Comparison of ENCODE assay signal across 1 cellular context in genomic region chr14:99566390-99567354, GRCh38.
TF ChIP-seq lines count a peak whose summit lies in the region.

No MANE protein-coding gene starts in this region.

TF ChIP-seq in HepG2, 621 proteins besides CTCF, POLR2A, EP300 and RAD21 (continued from another document and continues in another):
- TF ChIP-seq ZFX (CRISPR knock-in tag; IDR thresholded peaks at IDR 0.05; ENCODE audit: low read depth) (peak; percentile 89), ZKSCAN5 (CRISPR knock-in tag; IDR thresholded peaks at IDR 0.05) (no peak), CC2D1A (CRISPR knock-in tag; IDR thresholded peaks at IDR 0.05) (no peak), THYN1 (CRISPR knock-in tag; IDR thresholded peaks at IDR 0.05; ENCODE audit: borderline replicate concordance, low read depth) (no peak), ZNF441 (CRISPR knock-in tag; IDR thresholded peaks at IDR 0.05; ENCODE audit: borderline replicate concordance) (no peak), BCLAF1 (IDR thresholded peaks at IDR 0.05) (no peak), SOX6 (IDR thresholded peaks at IDR 0.05) (no peak), SOX6 (CRISPR knock-in tag; IDR thresholded peaks at IDR 0.05) (peak; percentile 89), ZNF30 (CRISPR knock-in tag; IDR thresholded peaks at IDR 0.05) (no peak), ZNF567 (CRISPR knock-in tag; IDR thresholded peaks at IDR 0.05; ENCODE audit: borderline replicate concordance) (0 out of 2 replicates have a peak, but pooled peaks have one; percentile 58), ZNF24 (IDR thresholded peaks at IDR 0.05) (no peak), DPF2 (CRISPR knock-in tag; IDR thresholded peaks at IDR 0.05; ENCODE audit: borderline replicate concordance, low read depth) (peak; percentile 86), KAT8 (CRISPR knock-in tag; IDR thresholded peaks at IDR 0.05) (peak; percentile 27; the same call in 1 of the 2 replicates), DNMT1 (CRISPR knock-in tag; IDR thresholded peaks at IDR 0.05) (no peak), ZSCAN25 (CRISPR knock-in tag; IDR thresholded peaks at IDR 0.05) (peak; percentile 94), KAT2B (IDR thresholded peaks at IDR 0.05; ENCODE audit: borderline replicate concordance, low read depth, low read length) (no peak), CEBPG (CRISPR knock-in tag; IDR thresholded peaks at IDR 0.05) (peak; percentile 52), ZNF282 (IDR thresholded peaks at IDR 0.05; ENCODE audit: partially characterized antibody) (no peak), ZBTB14 (CRISPR knock-in tag; IDR thresholded peaks at IDR 0.05) (no peak), FOSL1 (CRISPR knock-in tag; IDR thresholded peaks at IDR 0.05; ENCODE audit: borderline replicate concordance) (no peak), NFIB (CRISPR knock-in tag; IDR thresholded peaks at IDR 0.05; ENCODE audit: borderline replicate concordance) (no peak), ZNF709 (CRISPR knock-in tag; IDR thresholded peaks at IDR 0.05) (no peak), SRSF1 (optimal IDR thresholded peaks at IDR 0.05; ENCODE audit: low read depth, low read length) (no peak), AGO2 (optimal IDR thresholded peaks at IDR 0.05; ENCODE audit: low read depth, low read length) (peak; percentile 46), SMARCE1 (IDR thresholded peaks at IDR 0.05; ENCODE audit: borderline replicate concordance) (no peak), ZNF407 (CRISPR knock-in tag; IDR thresholded peaks at IDR 0.05; ENCODE audit: not compliant biosample characterization) (no peak), KLF6 (CRISPR knock-in tag; IDR thresholded peaks at IDR 0.05) (no peak), SNRNP70 (IDR thresholded peaks at IDR 0.05; ENCODE audit: low read depth, low read length) (no peak), ZNF512 (CRISPR knock-in tag; IDR thresholded peaks at IDR 0.05) (no peak), CREM (IDR thresholded peaks at IDR 0.05) (peak; percentile 68; the same call in 1 of the 2 replicates), CREM (CRISPR knock-in tag; IDR thresholded peaks at IDR 0.05) (no peak), KMT2A (CRISPR knock-in tag; IDR thresholded peaks at IDR 0.05) (peak; percentile 63), PITX1 (CRISPR knock-in tag; IDR thresholded peaks at IDR 0.05) (peak; percentile 60; the same call in 1 of the 2 replicates), CHD4 (IDR thresholded peaks at IDR 0.05; ENCODE audit: borderline replicate concordance, low read length) (no peak), ZNF652 (CRISPR knock-in tag; IDR thresholded peaks at IDR 0.05; ENCODE audit: borderline replicate concordance, low read depth) (no peak), MYC (CRISPR knock-in tag; IDR thresholded peaks at IDR 0.05; ENCODE audit: borderline replicate concordance) (peak; percentile 93), ZFP1 (CRISPR knock-in tag; IDR thresholded peaks at IDR 0.05) (no peak), HOXD1 (CRISPR knock-in tag; IDR thresholded peaks at IDR 0.05) (0 out of 2 replicates have a peak, but pooled peaks have one; percentile 67), ZNF235 (CRISPR knock-in tag; IDR thresholded peaks at IDR 0.05; ENCODE audit: borderline replicate concordance) (no peak), MAFF (IDR thresholded peaks at IDR 0.05; ENCODE audit: low read depth, low read length) (no peak), ERF (CRISPR knock-in tag; IDR thresholded peaks at IDR 0.05) (peak; percentile 65; the same call in 1 of the 2 replicates), RFX5 (IDR thresholded peaks at IDR 0.05; ENCODE audit: low read depth, low read length) (no peak), ZNF224 (CRISPR knock-in tag; IDR thresholded peaks at IDR 0.05) (no peak), ZNF337 (CRISPR knock-in tag; IDR thresholded peaks at IDR 0.05; ENCODE audit: borderline replicate concordance, low read depth) (no peak)
- TF ChIP-seq, protein P1, sequence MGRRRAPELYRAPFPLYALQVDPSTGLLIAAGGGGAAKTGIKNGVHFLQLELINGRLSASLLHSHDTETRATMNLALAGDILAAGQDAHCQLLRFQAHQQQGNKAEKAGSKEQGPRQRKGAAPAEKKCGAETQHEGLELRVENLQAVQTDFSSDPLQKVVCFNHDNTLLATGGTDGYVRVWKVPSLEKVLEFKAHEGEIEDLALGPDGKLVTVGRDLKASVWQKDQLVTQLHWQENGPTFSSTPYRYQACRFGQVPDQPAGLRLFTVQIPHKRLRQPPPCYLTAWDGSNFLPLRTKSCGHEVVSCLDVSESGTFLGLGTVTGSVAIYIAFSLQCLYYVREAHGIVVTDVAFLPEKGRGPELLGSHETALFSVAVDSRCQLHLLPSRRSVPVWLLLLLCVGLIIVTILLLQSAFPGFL (CRISPR knock-in tag; IDR thresholded peaks at IDR 0.05): no peak
- TF ChIP-seq, protein P2, sequence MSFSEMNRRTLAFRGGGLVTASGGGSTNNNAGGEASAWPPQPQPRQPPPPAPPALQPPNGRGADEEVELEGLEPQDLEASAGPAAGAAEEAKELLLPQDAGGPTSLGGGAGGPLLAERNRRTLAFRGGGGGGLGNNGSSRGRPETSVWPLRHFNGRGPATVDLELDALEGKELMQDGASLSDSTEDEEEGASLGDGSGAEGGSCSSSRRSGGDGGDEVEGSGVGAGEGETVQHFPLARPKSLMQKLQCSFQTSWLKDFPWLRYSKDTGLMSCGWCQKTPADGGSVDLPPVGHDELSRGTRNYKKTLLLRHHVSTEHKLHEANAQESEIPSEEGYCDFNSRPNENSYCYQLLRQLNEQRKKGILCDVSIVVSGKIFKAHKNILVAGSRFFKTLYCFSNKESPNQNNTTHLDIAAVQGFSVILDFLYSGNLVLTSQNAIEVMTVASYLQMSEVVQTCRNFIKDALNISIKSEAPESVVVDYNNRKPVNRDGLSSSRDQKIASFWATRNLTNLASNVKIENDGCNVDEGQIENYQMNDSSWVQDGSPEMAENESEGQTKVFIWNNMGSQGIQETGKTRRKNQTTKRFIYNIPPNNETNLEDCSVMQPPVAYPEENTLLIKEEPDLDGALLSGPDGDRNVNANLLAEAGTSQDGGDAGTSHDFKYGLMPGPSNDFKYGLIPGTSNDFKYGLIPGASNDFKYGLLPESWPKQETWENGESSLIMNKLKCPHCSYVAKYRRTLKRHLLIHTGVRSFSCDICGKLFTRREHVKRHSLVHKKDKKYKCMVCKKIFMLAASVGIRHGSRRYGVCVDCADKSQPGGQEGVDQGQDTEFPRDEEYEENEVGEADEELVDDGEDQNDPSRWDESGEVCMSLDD (CRISPR knock-in tag; IDR thresholded peaks at IDR 0.05; ENCODE audit: borderline replicate concordance): no peak
- TF ChIP-seq, protein P3, sequence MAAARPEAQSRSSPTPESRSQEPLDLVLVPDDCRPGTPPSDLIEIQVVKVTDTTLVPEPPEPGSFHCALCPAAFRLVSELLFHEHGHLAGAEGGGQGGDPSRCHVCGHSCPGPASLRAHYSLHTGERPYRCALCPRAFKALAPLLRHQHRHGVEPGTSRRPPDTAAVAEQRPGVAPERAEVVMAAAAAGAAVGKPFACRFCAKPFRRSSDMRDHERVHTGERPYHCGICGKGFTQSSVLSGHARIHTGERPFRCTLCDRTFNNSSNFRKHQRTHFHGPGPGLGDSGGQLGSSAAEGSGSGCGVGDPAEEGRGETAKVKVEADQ (CRISPR knock-in tag; IDR thresholded peaks at IDR 0.05; ENCODE audit: borderline replicate concordance): peak; percentile 60; the same call in 1 of the 2 replicates
- TF ChIP-seq, protein P4, sequence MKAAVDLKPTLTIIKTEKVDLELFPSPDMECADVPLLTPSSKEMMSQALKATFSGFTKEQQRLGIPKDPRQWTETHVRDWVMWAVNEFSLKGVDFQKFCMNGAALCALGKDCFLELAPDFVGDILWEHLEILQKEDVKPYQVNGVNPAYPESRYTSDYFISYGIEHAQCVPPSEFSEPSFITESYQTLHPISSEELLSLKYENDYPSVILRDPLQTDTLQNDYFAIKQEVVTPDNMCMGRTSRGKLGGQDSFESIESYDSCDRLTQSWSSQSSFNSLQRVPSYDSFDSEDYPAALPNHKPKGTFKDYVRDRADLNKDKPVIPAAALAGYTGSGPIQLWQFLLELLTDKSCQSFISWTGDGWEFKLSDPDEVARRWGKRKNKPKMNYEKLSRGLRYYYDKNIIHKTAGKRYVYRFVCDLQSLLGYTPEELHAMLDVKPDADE (CRISPR knock-in tag; IDR thresholded peaks at IDR 0.05): no peak
